Comparison of ENCODE assay signal across 22 cellular contexts in genomic region chr20:10855778-10856177, GRCh38.
"Had no signal": no experiment of that assay in that cellular context is flagged by ENCODE, and none has a peak within 500 bp of the region (broad histone marks: within the 10 kb centered on the region; RNA-seq: fewer than 3 reads in every experiment).

No MANE protein-coding gene starts in this region.

- H3K4me1 ChIP-seq: ascending aorta, breast epithelium, gastrocnemius medialis had no signal

- ATAC-seq: activated CD8-positive, alpha-beta T cell treated with anti-CD3 and anti-CD28 coated beads for 36 hours; esophagus mucosa; naive thymus-derived CD8-positive, alpha-beta T cell had no signal

- H3K4me3 ChIP-seq: ascending aorta, breast epithelium, gastrocnemius medialis, heart left ventricle had no signal

- H3K36me3 Mint-ChIP-seq: activated naive CD4-positive, alpha-beta T cell treated with anti-CD3 and anti-CD28 coated beads, Interleukin-2, amount 10 ng/mL, durations not matched to agents 7 days and 5 days; immature natural killer cell; naive thymus-derived CD8-positive, alpha-beta T cell had no signal

- H3K9me3 Mint-ChIP-seq: activated CD4-positive, alpha-beta T cell treated with anti-CD3 and anti-CD28 coated beads, Interleukin-2, amount 10 ng/mL, durations not matched to agents 24 days and 14 days; activated CD8-positive, alpha-beta T cell treated with anti-CD3 and anti-CD28 coated beads for 36 hours had no signal

- H3K27ac Mint-ChIP-seq: activated CD4-positive, alpha-beta T cell treated with anti-CD3 and anti-CD28 coated beads, Interleukin-2, amount 10 ng/mL, durations not matched to agents 24 days and 14 days; activated CD8-positive, alpha-beta T cell treated with anti-CD3 and anti-CD28 coated beads for 36 hours; activated naive CD4-positive, alpha-beta T cell treated with anti-CD3 and anti-CD28 coated beads, Interleukin-2, amount 10 ng/mL, durations not matched to agents 7 days and 5 days; immature natural killer cell; naive thymus-derived CD8-positive, alpha-beta T cell had no signal

- H3K4me1 Mint-ChIP-seq: activated CD4-positive, alpha-beta T cell treated with anti-CD3 and anti-CD28 coated beads, Interleukin-2, amount 10 ng/mL, durations not matched to agents 24 days and 14 days; activated naive CD4-positive, alpha-beta T cell treated with anti-CD3 and anti-CD28 coated beads, Interleukin-2, amount 10 ng/mL, durations not matched to agents 7 days and 5 days; immature natural killer cell; naive thymus-derived CD8-positive, alpha-beta T cell had no signal

- H3K4me3 Mint-ChIP-seq: activated CD4-positive, alpha-beta T cell treated with anti-CD3 and anti-CD28 coated beads, Interleukin-2, amount 10 ng/mL, durations not matched to agents 24 days and 14 days; activated CD8-positive, alpha-beta T cell treated with anti-CD3 and anti-CD28 coated beads for 36 hours; activated naive CD4-positive, alpha-beta T cell treated with anti-CD3 and anti-CD28 coated beads, Interleukin-2, amount 10 ng/mL, durations not matched to agents 7 days and 5 days; immature natural killer cell; naive thymus-derived CD8-positive, alpha-beta T cell had no signal

- DNase-seq: activated CD4-positive, alpha-beta T cell treated with anti-CD3 and anti-CD28 coated beads, Interleukin-2, amount 10 ng/mL, durations not matched to agents 24 days and 14 days; activated CD4-positive, CD25-positive, alpha-beta regulatory T cell; activated CD8-positive, alpha-beta memory T cell treated with anti-CD3 and anti-CD28 coated beads, Interleukin-2, amount 50 U/mL, for 4 hours; activated CD8-positive, alpha-beta T cell treated with anti-CD3 and anti-CD28 coated beads for 36 hours; activated effector memory CD4-positive, alpha-beta T cell treated with Interleukin-2 at 50 U/mL for 16 hours; activated naive CD4-positive, alpha-beta T cell treated with anti-CD3 and anti-CD28 coated beads, Interleukin-2, amount 10 ng/mL, durations not matched to agents 7 days and 5 days; activated T-cell treated with anti-CD3 and anti-CD28 coated beads, Interleukin-2, amount 50 U/mL, for 48 hours; effector CD8-positive, alpha-beta T cell; gastrocnemius medialis; heart left ventricle; immature natural killer cell; mesendoderm; naive thymus-derived CD8-positive, alpha-beta T cell; nucleus accumbens; stimulated activated CD4-positive, alpha-beta T cell treated with anti-CD3 and anti-CD28 coated beads, Interleukin-12 subunit alpha, Interleukin-12 subunit beta, amount 100 ng/mL, for 4 hours; stimulated activated CD4-positive, alpha-beta T cell treated with anti-CD3 and anti-CD28 coated beads, Interleukin-1b, Interleukin-23, amount 100 ng/mL, for 48 hours; stimulated activated CD8-positive, alpha-beta memory T cell treated with anti-CD3 and anti-CD28 coated beads, Interleukin-4, amount 100 ng/mL, for 48 hours; stimulated activated naive CD4-positive, alpha-beta T cell; T1000 had no signal

- H3K27ac ChIP-seq: gastrocnemius medialis had no signal

- H3K9me3 ChIP-seq: ascending aorta, breast epithelium, heart left ventricle had no signal

- H3K36me3 ChIP-seq: ascending aorta, breast epithelium, gastrocnemius medialis, heart left ventricle had no signal

- H3K27me3 ChIP-seq: ascending aorta, breast epithelium, gastrocnemius medialis, heart left ventricle had no signal

- H3K27me3 Mint-ChIP-seq: activated CD4-positive, alpha-beta T cell treated with anti-CD3 and anti-CD28 coated beads, Interleukin-2, amount 10 ng/mL, durations not matched to agents 24 days and 14 days; activated naive CD4-positive, alpha-beta T cell treated with anti-CD3 and anti-CD28 coated beads, Interleukin-2, amount 10 ng/mL, durations not matched to agents 7 days and 5 days had no signal
